Comparison of ENCODE assay signal across 14 cellular contexts in the genomic region with DNA sequence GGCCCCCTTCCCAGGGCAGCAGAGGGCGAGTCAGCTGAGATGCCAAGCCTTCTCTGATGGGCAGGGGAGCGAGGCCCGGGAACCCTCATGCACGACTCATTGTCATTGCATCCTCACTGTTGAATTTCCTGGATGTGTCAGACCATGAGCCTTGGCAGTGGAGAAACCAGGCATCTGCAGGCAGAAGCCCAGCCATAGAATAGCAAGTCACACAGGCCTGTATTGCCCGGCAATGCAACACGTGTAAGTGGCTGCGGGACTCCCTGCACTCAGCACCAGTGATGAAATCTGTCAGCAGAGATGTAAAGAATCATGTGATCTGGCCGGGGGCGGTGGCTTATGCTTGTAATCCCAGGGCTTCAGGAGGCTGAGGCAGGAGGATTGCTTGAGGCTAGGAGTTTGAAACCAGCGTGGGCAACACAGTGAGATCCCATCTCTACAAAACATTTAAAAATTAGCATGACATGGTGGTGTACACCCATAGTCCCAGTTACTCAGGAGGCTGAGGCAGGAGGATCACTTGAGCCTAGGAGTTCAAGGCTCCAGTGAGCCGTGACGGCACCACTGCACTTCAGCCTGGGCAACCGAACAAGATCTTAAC.
DNase-seq lines count a peak whose midpoint lies in the region; ATAC-seq and TF ChIP-seq lines count a peak whose summit lies in the region.
"Had no signal": no experiment of that assay in that cellular context is flagged by ENCODE, and none has a peak within 500 bp of the region (broad histone marks: within the 10 kb centered on the region; RNA-seq: fewer than 3 reads in every experiment).

No MANE protein-coding gene starts in this region.

- no peaks in the 10 kb centered on the region for H3K9me3 Mint-ChIP-seq in activated naive CD4-positive, alpha-beta T cell treated with anti-CD3 and anti-CD28 coated beads, Interleukin-2, amount 50 U/mL, for 72 hours
- H3K9me3 Mint-ChIP-seq: activated CD4-positive, alpha-beta memory T cell treated with anti-CD3 and anti-CD28 coated beads, Interleukin-2, amount 10 ng/mL, durations not matched to agents 7 days and 5 days; activated naive CD8-positive, alpha-beta T cell treated with anti-CD3 and anti-CD28 coated beads, Interleukin-2, amount 10 ng/mL, durations not matched to agents 7 days and 5 days had no signal

- H3K9me3 ChIP-seq in HCT116 (ENCODE audit: control insufficient read depth in 1 of 2, insufficient read depth in 1 of 2, low read depth in 1 of 2, low read length in 2 of 2) (no peaks in the 10 kb centered on the region), T-helper 17 cell (ENCODE audit: control insufficient read depth, low read length, poor library complexity, severe bottlenecking) (no peaks in the 10 kb centered on the region), sigmoid colon (no peaks in the 10 kb centered on the region)
- H3K9me3 ChIP-seq: tibial artery had no signal

- 85 to 86% methylated on average over 13 of the region's 13 CpGs for WGBS in sigmoid colon, 2 donors

- H4K20me1 ChIP-seq in HCT116 (ENCODE audit: insufficient read depth): no peaks in the 10 kb centered on the region

- H3K4me3 ChIP-seq in HCT116 (replicated peaks in 1 of 2; ENCODE audit: low read depth in 1 of 2, low read length in 2 of 2) (no peak overlapping the region), sigmoid colon (no peak overlapping the region)
- H3K4me3 ChIP-seq: tibial artery had no signal

- H3K9ac ChIP-seq in HCT116 (ENCODE audit: low read length): no peak overlapping the region

- TF ChIP-seq CTCF in HCT116 (IDR thresholded peaks at IDR 0.05 in 2 of 3, conservative IDR thresholded peaks at IDR 0.05 in 1 of 3; ENCODE audit: borderline replicate concordance in 1 of 3, insufficient read depth in 1 of 3, low read depth in 2 of 3, low read length in 2 of 3) (no peak), sigmoid colon (IDR thresholded peaks at IDR 0.05) (no peak)

- no peak overlapping the region for H3K4me3 Mint-ChIP-seq in T-helper 17 cell
- H3K4me3 Mint-ChIP-seq: activated CD4-positive, alpha-beta memory T cell treated with anti-CD3 and anti-CD28 coated beads, Interleukin-2, amount 10 ng/mL, durations not matched to agents 7 days and 5 days; activated naive CD8-positive, alpha-beta T cell treated with anti-CD3 and anti-CD28 coated beads, Interleukin-2, amount 10 ng/mL, durations not matched to agents 7 days and 5 days had no signal

- CTCF ChIA-PET in HCT116 (lab: Charles Lee): interaction anchor here (1.2 kb wide), 1 partner anchor 336 kb away, joined by 3 read pairs; no protein-coding TSS in a partner anchor

- no peaks in the 10 kb centered on the region for H3K9me2 ChIP-seq in HCT116 (ENCODE audit: insufficient read depth)

- H3K79me2 ChIP-seq in HCT116 (ENCODE audit: insufficient read depth, low read length): no peaks in the 10 kb centered on the region

- intact Hi-C loops in HCT116 (cut with micrococcal nuclease): no loop called here
- intact Hi-C loops in sigmoid colon (cut with DNase I): no loop called here

- H3K4me1 Mint-ChIP-seq in T-helper 17 cell: peaks cover 9% of the 10 kb centered on the region

- no peak overlapping the region for H3K27ac ChIP-seq in HCT116 (ENCODE audit: low read depth, low read length)
- H3K27ac ChIP-seq in sigmoid colon: no peak overlapping the region
- H3K27ac ChIP-seq: tibial artery had no signal

- no peak for TF ChIP-seq RAD21 in HCT116 (IDR thresholded peaks at IDR 0.05; ENCODE audit: low read depth)

- peak; percentile 70 for DNase-seq in AG08396 (ENCODE audit: low spot score)
- no peak for DNase-seq in HCT116 (ENCODE audit: low read depth, low spot score)
- no peak for DNase-seq in T-helper 17 cell
- peak; percentile 94 for DNase-seq in kidney tubule cell (ENCODE audit: low spot score)
- no peak for DNase-seq in OCI-M2 (lab: John Stamatoyannopoulos, UW; ENCODE audit: unreplicated experiment)
- no peak for DNase-seq in NCI-H2171 treated with DMSO at 0.1 percent for 48 hours (lab: John Stamatoyannopoulos, UW)
- DNase-seq in activated naive CD4-positive, alpha-beta T cell treated with anti-CD3 and anti-CD28 coated beads, Interleukin-2, amount 50 U/mL, for 72 hours (ENCODE audit: low spot score in 2 of 2): no peak
- no peak for DNase-seq in sigmoid colon
- DNase-seq: activated CD4-positive, alpha-beta memory T cell treated with anti-CD3 and anti-CD28 coated beads, Interleukin-2, amount 10 ng/mL, durations not matched to agents 7 days and 5 days; activated naive CD8-positive, alpha-beta T cell treated with anti-CD3 and anti-CD28 coated beads, Interleukin-2, amount 10 ng/mL, durations not matched to agents 7 days and 5 days; H7; NCI-H524 treated with DMSO at 0.1 percent for 48 hours; tibial artery had no signal

- RAD21 ChIA-PET in HCT116 (lab: Charles Lee; ENCODE audit: low non-redundant PET in 1 of 2, low total read pairs in 2 of 2, uncharacterized antibody in 2 of 2, unreplicated experiment in 2 of 2): no interaction called here

- H3K4me1 ChIP-seq in HCT116 (ENCODE audit: control insufficient read depth in 1 of 2, insufficient read depth in 2 of 2, low read length in 2 of 2): peaks cover 3 to 13% of the 10 kb centered on the region in 2 experiments; a peak in 3 of 4 replicates
- H3K4me1 ChIP-seq in sigmoid colon: peaks cover 0 to 3% (median 2%) of the 10 kb centered on the region in 4 donors

- no peak overlapping the region for H3K27ac Mint-ChIP-seq in T-helper 17 cell
- H3K27ac Mint-ChIP-seq in activated naive CD4-positive, alpha-beta T cell treated with anti-CD3 and anti-CD28 coated beads, Interleukin-2, amount 50 U/mL, for 72 hours: no peak overlapping the region
- H3K27ac Mint-ChIP-seq: activated CD4-positive, alpha-beta memory T cell treated with anti-CD3 and anti-CD28 coated beads, Interleukin-2, amount 10 ng/mL, durations not matched to agents 7 days and 5 days; activated naive CD8-positive, alpha-beta T cell treated with anti-CD3 and anti-CD28 coated beads, Interleukin-2, amount 10 ng/mL, durations not matched to agents 7 days and 5 days had no signal

- H3K4me2 ChIP-seq in HCT116 (ENCODE audit: low read length): no peak overlapping the region

- H3K27me3 Mint-ChIP-seq in T-helper 17 cell: peaks cover 30% of the 10 kb centered on the region

- POLR2A ChIA-PET in HCT116 (lab: Charles Lee): no interaction called here

- H3K36me3 ChIP-seq in HCT116 (ENCODE audit: control insufficient read depth in 1 of 2, insufficient read depth in 2 of 2, low read length in 2 of 2): no peaks in the 10 kb centered on the region
- H3K36me3 ChIP-seq in sigmoid colon: no peaks in the 10 kb centered on the region
- H3K36me3 ChIP-seq: tibial artery had no signal

- H3K27me3 ChIP-seq in HCT116 (ENCODE audit: insufficient read depth, low read length) (no peaks in the 10 kb centered on the region), sigmoid colon (no peaks in the 10 kb centered on the region)
- H3K27me3 ChIP-seq: tibial artery had no signal

- no peak for TF ChIP-seq POLR2A in HCT116 (IDR thresholded peaks at IDR 0.05; ENCODE audit: borderline replicate concordance, extremely low read depth, insufficient read depth, insufficient read length)
- TF ChIP-seq POLR2A in sigmoid colon (IDR thresholded peaks at IDR 0.05): no peak

- no peak overlapping the region for H2AFZ ChIP-seq in HCT116 (ENCODE audit: low read depth, low read length, poor library complexity, severe bottlenecking)

- ATAC-seq in HCT116 (peak; percentile 26; the same call in 1 of the 2 replicates), T-helper 17 cell (peak; percentile 39)
- no peak for ATAC-seq in activated naive CD4-positive, alpha-beta T cell treated with anti-CD3 and anti-CD28 coated beads, Interleukin-2, amount 50 U/mL, for 72 hours
- ATAC-seq: sciatic nerve had no signal

- TF ChIP-seq EP300 in sigmoid colon (IDR thresholded peaks at IDR 0.05): no peak

- BruUV-seq in HCT116 (replicated peaks; lab: Mats Ljungman, UMichigan): no TSS peak

- peaks cover 4% of the 10 kb centered on the region for H3K36me3 Mint-ChIP-seq in T-helper 17 cell (ENCODE audit: low read depth)
- no peaks in the 10 kb centered on the region for H3K36me3 Mint-ChIP-seq in activated naive CD4-positive, alpha-beta T cell treated with anti-CD3 and anti-CD28 coated beads, Interleukin-2, amount 50 U/mL, for 72 hours
- H3K36me3 Mint-ChIP-seq: activated naive CD8-positive, alpha-beta T cell treated with anti-CD3 and anti-CD28 coated beads, Interleukin-2, amount 10 ng/mL, durations not matched to agents 7 days and 5 days had no signal

TF ChIP-seq in HCT116, 20 proteins besides CTCF, POLR2A, EP300 and RAD21 (continues in another document):
- TF ChIP-seq, protein P1, sequence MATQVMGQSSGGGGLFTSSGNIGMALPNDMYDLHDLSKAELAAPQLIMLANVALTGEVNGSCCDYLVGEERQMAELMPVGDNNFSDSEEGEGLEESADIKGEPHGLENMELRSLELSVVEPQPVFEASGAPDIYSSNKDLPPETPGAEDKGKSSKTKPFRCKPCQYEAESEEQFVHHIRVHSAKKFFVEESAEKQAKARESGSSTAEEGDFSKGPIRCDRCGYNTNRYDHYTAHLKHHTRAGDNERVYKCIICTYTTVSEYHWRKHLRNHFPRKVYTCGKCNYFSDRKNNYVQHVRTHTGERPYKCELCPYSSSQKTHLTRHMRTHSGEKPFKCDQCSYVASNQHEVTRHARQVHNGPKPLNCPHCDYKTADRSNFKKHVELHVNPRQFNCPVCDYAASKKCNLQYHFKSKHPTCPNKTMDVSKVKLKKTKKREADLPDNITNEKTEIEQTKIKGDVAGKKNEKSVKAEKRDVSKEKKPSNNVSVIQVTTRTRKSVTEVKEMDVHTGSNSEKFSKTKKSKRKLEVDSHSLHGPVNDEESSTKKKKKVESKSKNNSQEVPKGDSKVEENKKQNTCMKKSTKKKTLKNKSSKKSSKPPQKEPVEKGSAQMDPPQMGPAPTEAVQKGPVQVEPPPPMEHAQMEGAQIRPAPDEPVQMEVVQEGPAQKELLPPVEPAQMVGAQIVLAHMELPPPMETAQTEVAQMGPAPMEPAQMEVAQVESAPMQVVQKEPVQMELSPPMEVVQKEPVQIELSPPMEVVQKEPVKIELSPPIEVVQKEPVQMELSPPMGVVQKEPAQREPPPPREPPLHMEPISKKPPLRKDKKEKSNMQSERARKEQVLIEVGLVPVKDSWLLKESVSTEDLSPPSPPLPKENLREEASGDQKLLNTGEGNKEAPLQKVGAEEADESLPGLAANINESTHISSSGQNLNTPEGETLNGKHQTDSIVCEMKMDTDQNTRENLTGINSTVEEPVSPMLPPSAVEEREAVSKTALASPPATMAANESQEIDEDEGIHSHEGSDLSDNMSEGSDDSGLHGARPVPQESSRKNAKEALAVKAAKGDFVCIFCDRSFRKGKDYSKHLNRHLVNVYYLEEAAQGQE (IDR thresholded peaks at IDR 0.05; ENCODE audit: low read depth): no peak
- TF ChIP-seq POLR2AphosphoS5 (IDR thresholded peaks at IDR 0.05; ENCODE audit: low read depth, low read length): no peak
- TF ChIP-seq FOSL1 (IDR thresholded peaks at IDR 0.05; ENCODE audit: low read depth): no peak
- no peak for TF ChIP-seq SP1 (IDR thresholded peaks at IDR 0.05; ENCODE audit: low read depth)
- no peak for TF ChIP-seq EGR1 (IDR thresholded peaks at IDR 0.05; ENCODE audit: low read depth)
- TF ChIP-seq ZNF274 (IDR thresholded peaks at IDR 0.05; ENCODE audit: low read depth, low read length): no peak
- TF ChIP-seq EZH2 (IDR thresholded peaks at IDR 0.05): no peak

Comparison
In these comparisons a context has a peak if more than half of its experiments do, and no peak if none do; other contexts are left out.
1. DNase-seq: peak in AG08396 (single experiment) and kidney tubule cell (single experiment); none in HCT116 (single experiment), T-helper 17 cell (0 of 3), OCI-M2 (single experiment), NCI-H2171 treated with DMSO at 0.1 percent for 48 hours (single experiment), activated naive CD4-positive, alpha-beta T cell treated with anti-CD3 and anti-CD28 coated beads, Interleukin-2, amount 50 U/mL, for 72 hours (0 of 2) and sigmoid colon (single experiment).
2. ATAC-seq: peak in HCT116 (single experiment) and T-helper 17 cell (single experiment); none in activated naive CD4-positive, alpha-beta T cell treated with anti-CD3 and anti-CD28 coated beads, Interleukin-2, amount 50 U/mL, for 72 hours (0 of 2).